11 cellular contexts compared by ENCODE assay signal in genomic region chr6:56491606-56492328, GRCh38.
A peak's percentile ranks its signal among the peaks of the same experiment; 100 is the strongest.
DNase-seq lines count a peak whose midpoint lies in the region.
"Had no signal": no experiment of that assay in that cellular context is flagged by ENCODE, and none has a peak within 500 bp of the region (broad histone marks: within the 10 kb centered on the region; RNA-seq: fewer than 3 reads in every experiment).

No MANE protein-coding gene starts in this region.

- DNase-seq in AG20443 (ENCODE audit: low spot score) (peak; percentile 13), NCI-H446 treated with DMSO at 0.1 percent for 48 hours (lab: John Stamatoyannopoulos, UW) (peak; percentile 25), fibroblast of gingiva (ENCODE audit: low read depth) (peak; percentile 30), NCI-H510A treated with DMSO at 0.1 percent for 48 hours (lab: John Stamatoyannopoulos, UW) (no peak), hippocampal formation (lab: John Stamatoyannopoulos, UW) (no peak)
- no peak for DNase-seq in stimulated activated CD4-positive, alpha-beta T cell treated with anti-CD3 and anti-CD28 coated beads, Interleukin-4, amount 100 ng/mL, for 4 hours
- no peak for DNase-seq in NK-92 treated with Interleukin-12 subunit alpha and Interleukin-12 subunit beta, amount 100 ng/mL, for 24 hours (lab: John Stamatoyannopoulos, UW)
- DNase-seq: naive B cell, NCI-H2029 treated with DMSO at 0.1 percent for 48 hours, SHP77 had no signal

- peaks cover 14 to 25% of the 10 kb centered on the region in 2 donors for H3K36me3 ChIP-seq in muscle layer of duodenum (ENCODE audit: control insufficient read depth in 1 of 2, insufficient read depth in 2 of 2, low read length in 2 of 2)

- no peak overlapping the region for H3K4me3 ChIP-seq in muscle layer of duodenum (ENCODE audit: low read depth in 1 of 2, low read length in 2 of 2)

- peak overlapping the region; percentile 4 for H3K27ac ChIP-seq in muscle layer of duodenum (ENCODE audit: low read length)

- H3K27me3 ChIP-seq in muscle layer of duodenum (ENCODE audit: low read depth, low read length): no peaks in the 10 kb centered on the region

- peaks cover 4 to 25% of the 10 kb centered on the region in 2 donors for H3K4me1 ChIP-seq in muscle layer of duodenum (ENCODE audit: control insufficient read depth in 1 of 2, insufficient read depth in 2 of 2, low read length in 2 of 2)

- no peaks in the 10 kb centered on the region for H3K9me3 ChIP-seq in muscle layer of duodenum (ENCODE audit: control insufficient read depth in 1 of 2, low read length in 2 of 2)

Comparison
In these comparisons a context has a peak if more than half of its experiments do, and no peak if none do; other contexts are left out.
1. DNase-seq: peak in AG20443 (single experiment), NCI-H446 treated with DMSO at 0.1 percent for 48 hours (single experiment) and fibroblast of gingiva (single experiment); none in NCI-H510A treated with DMSO at 0.1 percent for 48 hours (single experiment), hippocampal formation (0 of 2), stimulated activated CD4-positive, alpha-beta T cell treated with anti-CD3 and anti-CD28 coated beads, Interleukin-4, amount 100 ng/mL, for 4 hours (0 of 2) and NK-92 treated with Interleukin-12 subunit alpha and Interleukin-12 subunit beta, amount 100 ng/mL, for 24 hours (single experiment).